Comparison of ENCODE assay signal across 20 cellular contexts in the genomic region with DNA sequence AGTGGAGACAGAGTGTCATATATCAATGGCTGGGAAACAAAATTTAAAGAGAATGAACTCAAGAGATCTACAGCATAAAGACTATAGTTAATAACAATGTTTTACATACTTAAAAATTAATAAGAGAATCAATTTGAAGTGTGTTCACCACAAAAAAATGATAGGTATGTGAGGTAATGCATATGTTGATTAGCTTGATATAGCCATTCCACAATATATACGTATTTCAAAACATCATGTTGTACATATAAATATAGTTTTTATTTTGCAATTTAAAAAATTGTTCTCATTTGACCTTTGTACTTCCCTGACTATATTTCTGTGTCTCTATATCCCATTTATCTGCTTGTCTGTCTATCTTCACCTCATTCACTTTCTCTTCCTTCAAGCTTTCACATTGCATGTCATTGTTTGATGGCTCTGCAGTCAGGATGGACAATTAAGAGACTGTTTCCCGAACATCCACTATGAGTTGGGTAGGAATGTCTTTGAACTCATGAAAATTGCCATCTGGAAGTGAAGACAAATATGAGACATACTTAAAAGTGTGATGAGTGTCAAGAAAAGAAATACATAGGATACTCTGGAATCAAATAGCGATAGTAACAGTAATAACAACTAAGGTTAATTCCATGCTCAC.
DNase-seq lines count a peak whose midpoint lies in the region; ATAC-seq and TF ChIP-seq lines count a peak whose summit lies in the region.
"Had no signal": no experiment of that assay in that cellular context is flagged by ENCODE, and none has a peak within 500 bp of the region (broad histone marks: within the 10 kb centered on the region; RNA-seq: fewer than 3 reads in every experiment).

No MANE protein-coding gene starts in this region.

- H3F3A ChIP-seq in PC-9 (ENCODE audit: insufficient read depth, low read depth) = peaks cover 50% of the 10 kb centered on the region

- peak overlapping the region; percentile 69 for H3K4me2 ChIP-seq in PC-9

- H3K9me2 ChIP-seq in PC-9 (ENCODE audit: insufficient read depth) = no peaks in the 10 kb centered on the region

- H3K9me3 Mint-ChIP-seq in nephron = no peaks in the 10 kb centered on the region
- H3K9me3 Mint-ChIP-seq: activated naive CD8-positive, alpha-beta T cell treated with anti-CD3 and anti-CD28 coated beads, Interleukin-2, amount 50 U/mL, for 24 hours; activated T-helper 1 cell treated with anti-CD3 and anti-CD28 coated beads, Interleukin-12 subunit alpha, Interleukin-12 subunit beta, Interleukin-2, Interleukin-4 antibody, amounts not matched to agents 30 ng/mL and 10 ng/mL and 1 ng/mL, durations not matched to agents 14 hours and 24 hours and 36 hours; central memory CD8-positive, alpha-beta T cell had no signal

- no peaks in the 10 kb centered on the region for H3K79me2 ChIP-seq in PC-9 (ENCODE audit: low read depth)

- intact Hi-C loops in PC-9 (cut with micrococcal nuclease; ENCODE audit: unreplicated experiment) = loop anchor here (1.0 to 5.0 kb wide), 4 partner anchors 20 to 545 kb away; no protein-coding TSS in a partner anchor

- peaks cover 61% of the 10 kb centered on the region for H3K4me1 ChIP-seq in PC-9 (replicated peaks; ENCODE audit: insufficient read depth)

- no TSS peak for BruUV-seq in PC-9 (replicated peaks; lab: Mats Ljungman, UMichigan)

- CTCF ChIA-PET in PC-9 (lab: Charles Lee) = interaction anchor here (1.3 kb wide), 1 partner anchor 343 kb away, joined by 3 read pairs; no protein-coding TSS in a partner anchor

- H2AFZ ChIP-seq in PC-9 = peak overlapping the region; percentile 49; the same call in 1 of the 2 replicates

- peak overlapping the region; percentile 98 for H3K27ac ChIP-seq in PC-9
- H3K27ac ChIP-seq: gastrocnemius medialis, VCaP had no signal

- no peaks in the 10 kb centered on the region for H4K20me1 ChIP-seq in PC-9 (ENCODE audit: insufficient read depth)

- peaks cover 52% of the 10 kb centered on the region for H3K4me1 Mint-ChIP-seq in nephron
- H3K4me1 Mint-ChIP-seq: activated naive CD8-positive, alpha-beta T cell treated with anti-CD3 and anti-CD28 coated beads, Interleukin-2, amount 50 U/mL, for 24 hours; central memory CD8-positive, alpha-beta T cell had no signal

- ATAC-seq in HG02870 (IDR thresholded peaks at IDR 0.05; ENCODE audit: unreplicated experiment) (no peak), GM18867 (IDR thresholded peaks at IDR 0.05; ENCODE audit: unreplicated experiment) (no peak)
- ATAC-seq: activated CD8-positive, alpha-beta T cell treated with anti-CD3 and anti-CD28 coated beads, Interleukin-2, amount 10 ng/mL, durations not matched to agents 7 days and 5 days; activated naive CD8-positive, alpha-beta T cell treated with anti-CD3 and anti-CD28 coated beads, Interleukin-2, amount 50 U/mL, for 24 hours; gastrocnemius medialis had no signal

- no peaks in the 10 kb centered on the region for H3K27me3 Mint-ChIP-seq in nephron (ENCODE audit: low read depth)
- H3K27me3 Mint-ChIP-seq: central memory CD8-positive, alpha-beta T cell had no signal

- POLR2A ChIA-PET in PC-9 (lab: Charles Lee; ENCODE audit: unreplicated experiment) = interaction anchor here (0.5 to 1.0 kb wide), 6 partner anchors 63 to 1584 kb away, joined by 3 to 8 read pairs (median 5); no protein-coding TSS in a partner anchor

- H3K4me3 Mint-ChIP-seq in nephron = no peak overlapping the region
- H3K4me3 Mint-ChIP-seq: activated CD8-positive, alpha-beta T cell treated with anti-CD3 and anti-CD28 coated beads, Interleukin-2, amount 10 ng/mL, durations not matched to agents 7 days and 5 days; activated naive CD8-positive, alpha-beta T cell treated with anti-CD3 and anti-CD28 coated beads, Interleukin-2, amount 50 U/mL, for 24 hours; activated T-helper 1 cell treated with anti-CD3 and anti-CD28 coated beads, Interleukin-12 subunit alpha, Interleukin-12 subunit beta, Interleukin-2, Interleukin-4 antibody, amounts not matched to agents 30 ng/mL and 10 ng/mL and 1 ng/mL, durations not matched to agents 14 hours and 24 hours and 36 hours; central memory CD8-positive, alpha-beta T cell; nephron progenitor cell had no signal

- DNase-seq in EL (peak; percentile 46), PC-9 (peak in 1 of 2 experiments; percentile 61), dermis blood vessel endothelial cell (peak; percentile 38), GM13977 (ENCODE audit: low spot score) (no peak), NCI-H510A treated with DMSO at 0.1 percent for 48 hours (lab: John Stamatoyannopoulos, UW) (no peak)
- DNase-seq: activated CD8-positive, alpha-beta T cell treated with anti-CD3 and anti-CD28 coated beads, Interleukin-2, amount 10 ng/mL, durations not matched to agents 7 days and 5 days; activated naive CD8-positive, alpha-beta T cell treated with anti-CD3 and anti-CD28 coated beads, Interleukin-2, amount 50 U/mL, for 24 hours; AML-193; gastrocnemius medialis; NCI-H2081; NCI-H526; OCI-M1; right cardiac atrium had no signal

- H3K27ac Mint-ChIP-seq in nephron = peak overlapping the region; percentile 55 to 87 (median 82)
- H3K27ac Mint-ChIP-seq: activated CD8-positive, alpha-beta T cell treated with anti-CD3 and anti-CD28 coated beads, Interleukin-2, amount 10 ng/mL, durations not matched to agents 7 days and 5 days; activated naive CD8-positive, alpha-beta T cell treated with anti-CD3 and anti-CD28 coated beads, Interleukin-2, amount 50 U/mL, for 24 hours; activated T-helper 1 cell treated with anti-CD3 and anti-CD28 coated beads, Interleukin-12 subunit alpha, Interleukin-12 subunit beta, Interleukin-2, Interleukin-4 antibody, amounts not matched to agents 30 ng/mL and 10 ng/mL and 1 ng/mL, durations not matched to agents 14 hours and 24 hours and 36 hours had no signal

- H3K4me3 ChIP-seq in PC-9 = peak overlapping the region; percentile 24; the same call in 1 of the 2 replicates
- H3K4me3 ChIP-seq: gastrocnemius medialis had no signal

- in situ Hi-C loops in GM13977 (cut with MboI; ENCODE audit: low pct_unique_long_range_greater_than_20kb, low sequenced_read_pairs, unreplicated experiment) = no loop called here

- H3K9me3 ChIP-seq in PC-9 (ENCODE audit: insufficient read depth, low read depth) = peaks cover 18% of the 10 kb centered on the region; the same call in 1 of the 2 replicates
- H3K9me3 ChIP-seq: gastrocnemius medialis had no signal

- H3K36me3 ChIP-seq in PC-9 (ENCODE audit: low read depth) = peaks cover 10% of the 10 kb centered on the region
- H3K36me3 ChIP-seq: gastrocnemius medialis had no signal

- H3K27me3 ChIP-seq in PC-9 (ENCODE audit: insufficient read depth, low read depth) = no peaks in the 10 kb centered on the region
- H3K27me3 ChIP-seq: gastrocnemius medialis had no signal

- TF ChIP-seq CTCF in PC-9 (conservative IDR thresholded peaks at IDR 0.05) (no peak), nephron (IDR thresholded peaks at IDR 0.05; ENCODE audit: unreplicated experiment in 3 of 3) (no peak), GM13977 (IDR thresholded peaks at IDR 0.05; ENCODE audit: extremely low read depth, insufficient read depth, missing control alignments) (no peak)

- no peaks in the 10 kb centered on the region for H3K36me3 Mint-ChIP-seq in nephron (ENCODE audit: low read depth)

Comparison
In these comparisons a context has a peak if more than half of its experiments do, and no peak if none do; other contexts are left out.
1. DNase-seq: peak in EL (single experiment) and dermis blood vessel endothelial cell (single experiment); none in GM13977 (single experiment) and NCI-H510A treated with DMSO at 0.1 percent for 48 hours (single experiment).